Comparison of ENCODE assay signal across 1 cellular context in the genomic region with DNA sequence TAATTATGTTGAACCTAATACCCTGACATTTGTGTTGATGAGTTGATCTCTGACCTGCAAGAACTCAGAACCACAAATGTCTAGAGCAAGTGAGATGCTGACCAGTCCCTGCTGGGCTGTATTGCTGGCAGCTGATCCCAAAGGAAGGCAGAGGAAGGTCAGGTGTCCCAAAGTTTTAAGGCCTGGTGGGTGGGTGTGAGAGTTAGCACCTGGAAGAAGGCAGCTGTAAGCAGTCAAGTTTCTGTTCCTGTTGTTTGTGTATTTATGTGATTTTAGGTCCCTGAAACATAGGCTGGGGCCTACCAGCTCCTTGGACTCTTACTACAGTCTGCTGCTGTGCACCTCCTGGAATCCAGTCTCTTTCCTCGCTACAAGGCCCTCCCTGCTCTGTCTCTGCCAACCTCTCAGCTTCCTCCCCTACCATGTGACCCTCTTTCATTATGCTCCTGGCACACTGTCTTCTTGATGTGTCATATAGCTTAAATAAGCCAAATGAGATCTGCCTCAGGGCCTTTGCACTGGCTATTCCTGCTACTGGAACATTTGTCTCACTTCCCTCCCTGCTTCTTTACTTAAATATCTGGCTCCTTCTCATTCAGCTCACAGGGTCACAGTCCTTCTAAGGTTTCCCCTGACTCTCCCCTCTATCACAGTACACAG.
A peak's percentile ranks its signal among the peaks of the same experiment; 100 is the strongest.
TF ChIP-seq lines count a peak whose summit lies in the region.

No MANE protein-coding gene starts in this region.

TF ChIP-seq in HepG2, 621 proteins besides CTCF, POLR2A, EP300 and RAD21:
- TF ChIP-seq WIZ (CRISPR knock-in tag; IDR thresholded peaks at IDR 0.05) (no peak), ZMYM3 (CRISPR knock-in tag; IDR thresholded peaks at IDR 0.05) (peak; percentile 58; the same call in 1 of the 2 replicates), TEAD2 (CRISPR knock-in tag; IDR thresholded peaks at IDR 0.05) (no peak), NFE2L2 (IDR thresholded peaks at IDR 0.05; ENCODE audit: low read length) (no peak), ZNF766 (CRISPR knock-in tag; IDR thresholded peaks at IDR 0.05; ENCODE audit: borderline replicate concordance) (no peak), ZNF761 (CRISPR knock-in tag; conservative IDR thresholded peaks at IDR 0.05) (no peak), ZNF792 (CRISPR knock-in tag; IDR thresholded peaks at IDR 0.05) (no peak), CREM (IDR thresholded peaks at IDR 0.05) (no peak), CREM (CRISPR knock-in tag; IDR thresholded peaks at IDR 0.05) (no peak), MAZ (IDR thresholded peaks at IDR 0.05; ENCODE audit: borderline replicate concordance, low read depth, low read length) (no peak), MAZ (CRISPR knock-in tag; IDR thresholded peaks at IDR 0.05; ENCODE audit: low read depth) (0 out of 2 replicates have a peak, but pooled peaks have one; percentile 9), ZNF7 (CRISPR knock-in tag; IDR thresholded peaks at IDR 0.05) (no peak), HMG20A (CRISPR knock-in tag; IDR thresholded peaks at IDR 0.05; ENCODE audit: borderline replicate concordance) (0 out of 2 replicates have a peak, but pooled peaks have one; percentile 5), NFKBIZ (CRISPR knock-in tag; IDR thresholded peaks at IDR 0.05) (no peak)
- TF ChIP-seq, protein P1, sequence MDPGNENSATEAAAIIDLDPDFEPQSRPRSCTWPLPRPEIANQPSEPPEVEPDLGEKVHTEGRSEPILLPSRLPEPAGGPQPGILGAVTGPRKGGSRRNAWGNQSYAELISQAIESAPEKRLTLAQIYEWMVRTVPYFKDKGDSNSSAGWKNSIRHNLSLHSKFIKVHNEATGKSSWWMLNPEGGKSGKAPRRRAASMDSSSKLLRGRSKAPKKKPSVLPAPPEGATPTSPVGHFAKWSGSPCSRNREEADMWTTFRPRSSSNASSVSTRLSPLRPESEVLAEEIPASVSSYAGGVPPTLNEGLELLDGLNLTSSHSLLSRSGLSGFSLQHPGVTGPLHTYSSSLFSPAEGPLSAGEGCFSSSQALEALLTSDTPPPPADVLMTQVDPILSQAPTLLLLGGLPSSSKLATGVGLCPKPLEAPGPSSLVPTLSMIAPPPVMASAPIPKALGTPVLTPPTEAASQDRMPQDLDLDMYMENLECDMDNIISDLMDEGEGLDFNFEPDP (CRISPR knock-in tag; conservative IDR thresholded peaks at IDR 0.05), result no peak
- TF ChIP-seq, protein P2, sequence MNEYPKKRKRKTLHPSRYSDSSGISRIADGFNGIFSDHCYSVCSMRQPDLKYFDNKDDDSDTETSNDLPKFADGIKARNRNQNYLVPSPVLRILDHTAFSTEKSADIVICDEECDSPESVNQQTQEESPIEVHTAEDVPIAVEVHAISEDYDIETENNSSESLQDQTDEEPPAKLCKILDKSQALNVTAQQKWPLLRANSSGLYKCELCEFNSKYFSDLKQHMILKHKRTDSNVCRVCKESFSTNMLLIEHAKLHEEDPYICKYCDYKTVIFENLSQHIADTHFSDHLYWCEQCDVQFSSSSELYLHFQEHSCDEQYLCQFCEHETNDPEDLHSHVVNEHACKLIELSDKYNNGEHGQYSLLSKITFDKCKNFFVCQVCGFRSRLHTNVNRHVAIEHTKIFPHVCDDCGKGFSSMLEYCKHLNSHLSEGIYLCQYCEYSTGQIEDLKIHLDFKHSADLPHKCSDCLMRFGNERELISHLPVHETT (CRISPR knock-in tag; conservative IDR thresholded peaks at IDR 0.05), result no peak
